Comparison of ENCODE assay signal across 9 cellular contexts in genomic region chr9:34652608-34653007, GRCh38. TPM values are rescaled to one million over a fixed set of nuclear protein-coding genes. Genes with fewer than 3 reads are reported as not detected.
DNase-seq lines count a peak whose midpoint lies in the region; ATAC-seq and TF ChIP-seq lines count a peak whose summit lies in the region.
"Had no signal": no experiment of that assay in that cellular context is flagged by ENCODE, and none has a peak within 500 bp of the region (broad histone marks: within the 10 kb centered on the region; RNA-seq: fewer than 3 reads in every experiment).

No MANE protein-coding gene starts in this region.

- WGBS in mammary epithelial cell (ENCODE audit: low coverage, missing lambda C conversion rate), result 8% methylated on average over 4 of the region's 4 CpGs
- 57 to 80% methylated on average over 3 to 4 of the region's 4 CpGs for WGBS in mesodermal cell (ENCODE audit: insufficient coverage in 2 of 2), 2 experiments
- WGBS in upper lobe of left lung, 2 donors, result 25 to 33% methylated on average over 3 to 4 of the region's 4 CpGs

- H3K9me3 ChIP-seq in mammary epithelial cell (replicated peaks; ENCODE audit: insufficient read depth, low read length) (no peaks in the 10 kb centered on the region), mesodermal cell (ENCODE audit: control insufficient read depth, low read length) (no peaks in the 10 kb centered on the region), upper lobe of left lung (no peaks in the 10 kb centered on the region)

- no peak for TF ChIP-seq POLR2A in upper lobe of left lung (IDR thresholded peaks at IDR 0.05)

- H3K4me3 ChIP-seq in mammary epithelial cell (replicated peaks in 1 of 3; ENCODE audit: insufficient read depth in 1 of 3, low read depth in 2 of 3, low read length in 3 of 3) (peak overlapping the region in 2 of 3 experiments; percentile 32 to 34), mesodermal cell (ENCODE audit: extremely low read depth, insufficient read depth, low read length, poor library complexity, severe bottlenecking) (peak overlapping the region; percentile 42), upper lobe of left lung (peak overlapping the region in 3 of 4 donors; percentile 31 to 48 (median 42))

- H3K27me3 ChIP-seq in mammary epithelial cell (ENCODE audit: insufficient read depth, low read length) (no peaks in the 10 kb centered on the region), upper lobe of left lung (no peaks in the 10 kb centered on the region)

- H3K36me3 Mint-ChIP-seq in activated naive CD8-positive, alpha-beta T cell, result peaks cover 4% of the 10 kb centered on the region
- peaks cover 17% of the 10 kb centered on the region for H3K36me3 Mint-ChIP-seq in activated naive CD8-positive, alpha-beta T cell treated with anti-CD3 and anti-CD28 coated beads, Interleukin-2, amount 50 U/mL, for 24 hours (ENCODE audit: low read depth)

- peak overlapping the region; percentile 66 for H3K4me2 ChIP-seq in mammary epithelial cell (ENCODE audit: insufficient read depth, low read depth, low read length)

- H3K4me1 Mint-ChIP-seq in activated naive CD8-positive, alpha-beta T cell (ENCODE audit: low read depth), result peaks cover 43% of the 10 kb centered on the region
- peaks cover 25% of the 10 kb centered on the region for H3K4me1 Mint-ChIP-seq in activated naive CD8-positive, alpha-beta T cell treated with anti-CD3 and anti-CD28 coated beads, Interleukin-2, amount 50 U/mL, for 24 hours

- CTCF ChIA-PET in mammary epithelial cell (lab: Charles Lee; ENCODE audit: low non-redundant PET), result no interaction called here

- H3K27ac ChIP-seq in mammary epithelial cell (ENCODE audit: insufficient read depth, low read depth, low read length), result no peak overlapping the region
- peak overlapping the region; percentile 81 for H3K27ac ChIP-seq in mesodermal cell (ENCODE audit: low read depth, low read length, severe bottlenecking)
- H3K27ac ChIP-seq in upper lobe of left lung, result peak overlapping the region; percentile 63 to 86 (median 72)

- H3K9ac ChIP-seq in mammary epithelial cell (ENCODE audit: insufficient read depth, low read length), result no peak overlapping the region

- no peak overlapping the region for H3K4me3 Mint-ChIP-seq in activated naive CD8-positive, alpha-beta T cell
- no peak overlapping the region for H3K4me3 Mint-ChIP-seq in activated naive CD8-positive, alpha-beta T cell treated with anti-CD3 and anti-CD28 coated beads, Interleukin-2, amount 50 U/mL, for 24 hours

- no peaks in the 10 kb centered on the region for H3K27me3 Mint-ChIP-seq in activated naive CD8-positive, alpha-beta T cell
- H3K27me3 Mint-ChIP-seq in activated naive CD8-positive, alpha-beta T cell treated with anti-CD3 and anti-CD28 coated beads, Interleukin-2, amount 50 U/mL, for 24 hours, result no peaks in the 10 kb centered on the region

- TF ChIP-seq EP300 in upper lobe of left lung (IDR thresholded peaks at IDR 0.05), result no peak

- dilution Hi-C loops in mammary epithelial cell (cut with HindIII; ENCODE audit: low sequenced_read_pairs), result no loop called here

- H3K27ac Mint-ChIP-seq in activated naive CD8-positive, alpha-beta T cell, result peak overlapping the region; percentile 80
- H3K27ac Mint-ChIP-seq in activated naive CD8-positive, alpha-beta T cell treated with anti-CD3 and anti-CD28 coated beads, Interleukin-2, amount 50 U/mL, for 24 hours, result no peak overlapping the region

- H3K4me1 ChIP-seq in mammary epithelial cell (ENCODE audit: insufficient read depth, low read length) (peaks cover 16% of the 10 kb centered on the region), mesodermal cell (ENCODE audit: control insufficient read depth, insufficient read depth, low read length, poor library complexity, severe bottlenecking) (peaks cover 25% of the 10 kb centered on the region), upper lobe of left lung (peaks cover 47 to 57% (median 50%) of the 10 kb centered on the region in 4 donors)

- peaks cover 8% of the 10 kb centered on the region for H3K79me2 ChIP-seq in mammary epithelial cell (ENCODE audit: insufficient read depth, low read length)

- no peaks in the 10 kb centered on the region for H3K9me3 Mint-ChIP-seq in activated naive CD8-positive, alpha-beta T cell (ENCODE audit: low read depth)
- H3K9me3 Mint-ChIP-seq in activated naive CD8-positive, alpha-beta T cell treated with anti-CD3 and anti-CD28 coated beads, Interleukin-2, amount 50 U/mL, for 24 hours, result no peaks in the 10 kb centered on the region

- ATAC-seq in activated naive CD8-positive, alpha-beta T cell treated with anti-CD3 and anti-CD28 coated beads, Interleukin-2, amount 50 U/mL, for 24 hours, result no peak
- no peak for ATAC-seq in upper lobe of left lung (ENCODE audit: low FRiP score in 2 of 2)

- intact Hi-C loops in mammary epithelial cell (cut with micrococcal nuclease), result no loop called here

- H4K20me1 ChIP-seq in mammary epithelial cell (ENCODE audit: insufficient read depth, low read length), result no peaks in the 10 kb centered on the region

- no TSS peak for BruUV-seq in mammary epithelial cell (replicated peaks; lab: Mats Ljungman, UMichigan)

- peaks cover 6% of the 10 kb centered on the region for H3K36me3 ChIP-seq in mammary epithelial cell (ENCODE audit: insufficient read depth, low read length)
- H3K36me3 ChIP-seq in mesodermal cell (ENCODE audit: control insufficient read depth, insufficient read depth, low read length), result peaks cover 22% of the 10 kb centered on the region
- peaks cover 8 to 24% (median 15%) of the 10 kb centered on the region in 4 donors for H3K36me3 ChIP-seq in upper lobe of left lung

- TF ChIP-seq CTCF in mammary epithelial cell (conservative IDR thresholded peaks at IDR 0.05 in 1 of 2, IDR thresholded peaks at IDR 0.05 in 1 of 2; ENCODE audit: extremely low read depth in 1 of 2, insufficient read depth in 1 of 2, low read depth in 1 of 2, low read length in 2 of 2) (no peak), upper lobe of left lung (IDR thresholded peaks at IDR 0.05) (no peak)

- in situ Hi-C loops in mammary epithelial cell (cut with MboI; ENCODE audit: low sequenced_read_pairs in 2 of 2), result no loop called here

- no peak for DNase-seq in activated naive CD8-positive, alpha-beta T cell treated with anti-CD3 and anti-CD28 coated beads, Interleukin-2, amount 50 U/mL, for 24 hours
- no peak for DNase-seq in mammary epithelial cell
- no peak for DNase-seq in upper lobe of left lung
- no peak for DNase-seq in DMS 273 treated with DMSO at 0.1 percent for 48 hours (lab: John Stamatoyannopoulos, UW)
- no peak for DNase-seq in DMS53 treated with DMSO at 0.1 percent for 48 hours (lab: John Stamatoyannopoulos, UW; ENCODE audit: unreplicated experiment)
- DNase-seq in SK-N-DZ (ENCODE audit: low spot score), result no peak

- H2AFZ ChIP-seq in mammary epithelial cell (ENCODE audit: low read depth, low read length), result peak overlapping the region; percentile 2

RNA-seq across cellular contexts. Expression of gene IL11RA, which starts 0.6 kb away (rescaled TPM):
- 1 to 10 TPM; 4.9 to 6.0 TPM for total RNA-seq in mammary epithelial cell
- 3.2 TPM for polyA plus RNA-seq in mammary epithelial cell
- 1.1 TPM for polyA minus RNA-seq in mammary epithelial cell
- 32.0 TPM for polyA plus RNA-seq in mesodermal cell (2013, experiment 1 of 2)
- 22.0 TPM for polyA plus RNA-seq in mesodermal cell (2013, experiment 2 of 2)
- total RNA-seq in upper lobe of left lung, result 10 to 100 TPM; 14.5 to 49.2 (median 23.7) TPM
- polyA plus RNA-seq in SK-N-DZ (2014; cell fraction: cytosol; rRNA removed), result 47.3 and 63.7 TPM in 2 replicates
- 133 and 136 TPM in 2 replicates for polyA plus RNA-seq in SK-N-DZ (2014; cell fraction: nucleus; rRNA removed)

RNA-seq across cellular contexts. Expression of gene GALT, which starts 6.1 kb away (rescaled TPM):
- total RNA-seq in mammary epithelial cell (10 to 100 TPM; 29.5 to 30.2 TPM), upper lobe of left lung (100 to 1,000 TPM in 1 of 6 donors, 10 to 100 TPM in 5; 33.4 to 141 (median 44.3) TPM)
- polyA plus RNA-seq in mammary epithelial cell, result 25.8 TPM
- polyA minus RNA-seq in mammary epithelial cell, result 8.0 TPM
- polyA plus RNA-seq in mesodermal cell (2013, experiment 1 of 2), result 31.0 TPM
- polyA plus RNA-seq in mesodermal cell (2013, experiment 2 of 2), result 36.5 TPM
- polyA plus RNA-seq in SK-N-DZ (2014; cell fraction: cytosol; rRNA removed), result 24.7 and 30.4 TPM in 2 replicates
- polyA plus RNA-seq in SK-N-DZ (2014; cell fraction: nucleus; rRNA removed), result 199 and 201 TPM in 2 replicates

RNA-seq across cellular contexts. Expression of gene CCL27, which starts 9.8 kb away (rescaled TPM):
- under 1 TPM in 1 of 2 donors, not detected in 1; 0.80 TPM for total RNA-seq in mammary epithelial cell
- not detected for polyA plus RNA-seq in mammary epithelial cell
- polyA minus RNA-seq in mammary epithelial cell, result not detected
- not detected for polyA plus RNA-seq in mesodermal cell (2013, experiment 1 of 2)
- 0.51 TPM for polyA plus RNA-seq in mesodermal cell (2013, experiment 2 of 2)
- 10 to 100 TPM in 1 of 6 donors, not detected in 5; 32.5 TPM for total RNA-seq in upper lobe of left lung
- 0.39 TPM in 1 of 2 replicates, not detected in the other for polyA plus RNA-seq in SK-N-DZ (2014; cell fraction: cytosol; rRNA removed)
- polyA plus RNA-seq in SK-N-DZ (2014; cell fraction: nucleus; rRNA removed), result 1.7 and 4.0 TPM in 2 replicates
- total RNA-seq: SK-MEL-5 had no signal

RNA-seq across cellular contexts. Expression of gene SIGMAR1, which starts 15.0 kb away (rescaled TPM):
- total RNA-seq in mammary epithelial cell, result 100 to 1,000 TPM in 1 of 2 donors, 10 to 100 TPM in 1; 83.0 to 131 TPM
- 165 TPM for polyA plus RNA-seq in mammary epithelial cell
- 139 TPM for polyA minus RNA-seq in mammary epithelial cell
- 78.1 TPM for polyA plus RNA-seq in mesodermal cell (2013, experiment 1 of 2)
- 61.4 TPM for polyA plus RNA-seq in mesodermal cell (2013, experiment 2 of 2)
- total RNA-seq in upper lobe of left lung, result 10 to 100 TPM; 26.7 to 52.9 (median 43.0) TPM
- polyA plus RNA-seq in SK-N-DZ (2014; cell fraction: cytosol; rRNA removed), result 183 and 208 TPM in 2 replicates
- 89.9 and 92.3 TPM in 2 replicates for polyA plus RNA-seq in SK-N-DZ (2014; cell fraction: nucleus; rRNA removed)

RNA-seq across cellular contexts. Expression of gene ARID3C, which starts 23.7 kb away (rescaled TPM):
- total RNA-seq in mammary epithelial cell (under 1 TPM in 1 of 2 donors, not detected in 1; 0.17 TPM), upper lobe of left lung (not detected)
- not detected for polyA plus RNA-seq in mammary epithelial cell
- not detected for polyA minus RNA-seq in mammary epithelial cell
- not detected for polyA plus RNA-seq in mesodermal cell (2013, experiment 1 of 2)
- polyA plus RNA-seq in mesodermal cell (2013, experiment 2 of 2), result not detected
- polyA plus RNA-seq in SK-N-DZ (2014; cell fraction: cytosol; rRNA removed), result 0.25 TPM in 1 of 2 replicates, not detected in the other
- 0.15 TPM in 1 of 2 replicates, not detected in the other for polyA plus RNA-seq in SK-N-DZ (2014; cell fraction: nucleus; rRNA removed)
